ENCODE assay signal across 9 cellular contexts in the genomic region with DNA sequence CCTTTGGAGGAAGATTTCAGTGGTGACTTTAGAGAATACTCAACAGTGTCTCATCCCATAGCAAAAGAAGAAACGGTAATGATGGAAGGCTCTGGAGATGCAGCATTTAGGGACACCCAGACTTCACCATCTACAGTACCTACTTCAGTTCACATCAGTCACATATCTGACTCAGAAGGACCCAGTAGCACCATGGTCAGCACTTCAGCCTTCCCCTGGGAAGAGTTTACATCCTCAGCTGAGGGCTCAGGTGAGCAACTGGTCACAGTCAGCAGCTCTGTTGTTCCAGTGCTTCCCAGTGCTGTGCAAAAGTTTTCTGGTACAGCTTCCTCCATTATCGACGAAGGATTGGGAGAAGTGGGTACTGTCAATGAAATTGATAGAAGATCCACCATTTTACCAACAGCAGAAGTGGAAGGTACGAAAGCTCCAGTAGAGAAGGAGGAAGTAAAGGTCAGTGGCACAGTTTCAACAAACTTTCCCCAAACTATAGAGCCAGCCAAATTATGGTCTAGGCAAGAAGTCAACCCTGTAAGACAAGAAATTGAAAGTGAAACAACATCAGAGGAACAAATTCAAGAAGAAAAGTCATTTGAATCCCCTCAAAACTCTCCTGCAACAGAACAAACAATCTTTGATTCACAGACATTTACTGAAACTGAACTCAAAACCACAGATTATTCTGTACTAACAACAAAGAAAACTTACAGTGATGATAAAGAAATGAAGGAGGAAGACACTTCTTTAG.
A peak's percentile ranks its signal among the peaks of the same experiment; 100 is the strongest.
DNase-seq lines count a peak whose midpoint lies in the region; ATAC-seq and TF ChIP-seq lines count a peak whose summit lies in the region.
"Had no signal": no experiment of that assay in that cellular context is flagged by ENCODE, and none has a peak within 500 bp of the region (broad histone marks: within the 10 kb centered on the region; RNA-seq: fewer than 3 reads in every experiment).

No MANE protein-coding gene starts in this region.

- no peak overlapping the region for H3K27ac ChIP-seq in colonic mucosa

- TF ChIP-seq EP300 in Ishikawa (IDR thresholded peaks at IDR 0.05; ENCODE audit: borderline replicate concordance) = no peak

- H3K9me3 Mint-ChIP-seq in activated CD4-positive, alpha-beta T cell treated with anti-CD3 and anti-CD28 coated beads, Interleukin-2, amount 10 ng/mL, durations not matched to agents 7 days and 5 days = peaks cover 2% of the 10 kb centered on the region
- H3K9me3 Mint-ChIP-seq in WTC11 = peaks cover 17% of the 10 kb centered on the region

- CTCF ChIA-PET in activated CD4-positive, alpha-beta T cell treated with anti-CD3 and anti-CD28 coated beads, Interleukin-2, amount 10 ng/mL, durations not matched to agents 7 days and 5 days (lab: Charles Lee) = no interaction called here
- CTCF ChIA-PET in WTC11 (lab: Charles Lee) = no interaction called here

- ATAC-seq in HG02678 (IDR thresholded peaks at IDR 0.05; ENCODE audit: unreplicated experiment) = peak; percentile 92
- peak; percentile 40 for ATAC-seq in stimulated activated naive CD8-positive, alpha-beta T cell treated with anti-CD3 and anti-CD28 coated beads, Interleukin-15, Interleukin-2, amounts not matched to agents 100 U/mL and 50 U/mL, for 24 hours
- ATAC-seq in WTC11 = no peak
- ATAC-seq: mucosa of descending colon had no signal

- H3K27ac Mint-ChIP-seq in activated CD4-positive, alpha-beta T cell treated with anti-CD3 and anti-CD28 coated beads, Interleukin-2, amount 10 ng/mL, durations not matched to agents 7 days and 5 days = peak overlapping the region; percentile 32
- H3K27ac Mint-ChIP-seq in WTC11 = no peak overlapping the region

- H3K27me3 ChIP-seq in colonic mucosa = no peaks in the 10 kb centered on the region

- H3K4me3 Mint-ChIP-seq in activated CD4-positive, alpha-beta T cell treated with anti-CD3 and anti-CD28 coated beads, Interleukin-2, amount 10 ng/mL, durations not matched to agents 7 days and 5 days = no peak overlapping the region
- H3K4me3 Mint-ChIP-seq in WTC11 = no peak overlapping the region

- POLR2A ChIA-PET in activated CD4-positive, alpha-beta T cell treated with anti-CD3 and anti-CD28 coated beads, Interleukin-2, amount 10 ng/mL, durations not matched to agents 7 days and 5 days (lab: Charles Lee) = no interaction called here
- POLR2A ChIA-PET in WTC11 (lab: Charles Lee) = no interaction called here

- intact Hi-C loops in colonic mucosa (cut with DNase I) = no loop called here

- TF ChIP-seq RAD21 in Ishikawa (IDR thresholded peaks at IDR 0.05; ENCODE audit: low read depth) = no peak

- no peak overlapping the region for H3K4me3 ChIP-seq in colonic mucosa
- H3K4me3 ChIP-seq: mucosa of descending colon had no signal

- no peak for DNase-seq in activated CD4-positive, alpha-beta T cell treated with anti-CD3 and anti-CD28 coated beads, Interleukin-2, amount 10 ng/mL, durations not matched to agents 7 days and 5 days
- DNase-seq in activated CD4-positive, alpha-beta T cell treated with anti-CD3 and anti-CD28 coated beads, Interleukin-2, amount 50 U/mL, for 4 hours = no peak
- no peak for DNase-seq in stimulated activated naive CD8-positive, alpha-beta T cell treated with anti-CD3 and anti-CD28 coated beads, Interleukin-15, Interleukin-2, amounts not matched to agents 100 U/mL and 50 U/mL, for 24 hours
- no peak for DNase-seq in colonic mucosa
- DNase-seq in mucosa of gallbladder (ENCODE audit: low spot score) = no peak
- no peak for DNase-seq in WTC11 (ENCODE audit: low spot score)
- DNase-seq: mucosa of descending colon had no signal

- H3K4me1 ChIP-seq in colonic mucosa = no peaks in the 10 kb centered on the region

- H3K9ac ChIP-seq in colonic mucosa (ENCODE audit: low read depth in 2 of 2, low read length in 2 of 2) = no peak overlapping the region

- H3K9me3 ChIP-seq in colonic mucosa = no peaks in the 10 kb centered on the region
- H3K9me3 ChIP-seq: mucosa of descending colon had no signal

- H3K27me3 Mint-ChIP-seq in activated CD4-positive, alpha-beta T cell treated with anti-CD3 and anti-CD28 coated beads, Interleukin-2, amount 10 ng/mL, durations not matched to agents 7 days and 5 days = peaks cover 5% of the 10 kb centered on the region
- H3K27me3 Mint-ChIP-seq in WTC11 (ENCODE audit: low read depth) = no peaks in the 10 kb centered on the region

- H3K4me1 Mint-ChIP-seq in activated CD4-positive, alpha-beta T cell treated with anti-CD3 and anti-CD28 coated beads, Interleukin-2, amount 10 ng/mL, durations not matched to agents 7 days and 5 days = peaks cover 20% of the 10 kb centered on the region
- no peaks in the 10 kb centered on the region for H3K4me1 Mint-ChIP-seq in WTC11

- H3K36me3 Mint-ChIP-seq in activated CD4-positive, alpha-beta T cell treated with anti-CD3 and anti-CD28 coated beads, Interleukin-2, amount 10 ng/mL, durations not matched to agents 7 days and 5 days (ENCODE audit: low read depth) = peaks cover 4% of the 10 kb centered on the region
- H3K36me3 Mint-ChIP-seq in WTC11 = peaks cover 52% of the 10 kb centered on the region

- no peaks in the 10 kb centered on the region for H3K36me3 ChIP-seq in colonic mucosa

- TF ChIP-seq CTCF in colonic mucosa (IDR thresholded peaks at IDR 0.05) (no peak), WTC11 (IDR thresholded peaks at IDR 0.05) (no peak)

TF ChIP-seq in Ishikawa, 13 proteins besides CTCF, POLR2A, EP300 and RAD21:
- TF ChIP-seq, protein P1, sequence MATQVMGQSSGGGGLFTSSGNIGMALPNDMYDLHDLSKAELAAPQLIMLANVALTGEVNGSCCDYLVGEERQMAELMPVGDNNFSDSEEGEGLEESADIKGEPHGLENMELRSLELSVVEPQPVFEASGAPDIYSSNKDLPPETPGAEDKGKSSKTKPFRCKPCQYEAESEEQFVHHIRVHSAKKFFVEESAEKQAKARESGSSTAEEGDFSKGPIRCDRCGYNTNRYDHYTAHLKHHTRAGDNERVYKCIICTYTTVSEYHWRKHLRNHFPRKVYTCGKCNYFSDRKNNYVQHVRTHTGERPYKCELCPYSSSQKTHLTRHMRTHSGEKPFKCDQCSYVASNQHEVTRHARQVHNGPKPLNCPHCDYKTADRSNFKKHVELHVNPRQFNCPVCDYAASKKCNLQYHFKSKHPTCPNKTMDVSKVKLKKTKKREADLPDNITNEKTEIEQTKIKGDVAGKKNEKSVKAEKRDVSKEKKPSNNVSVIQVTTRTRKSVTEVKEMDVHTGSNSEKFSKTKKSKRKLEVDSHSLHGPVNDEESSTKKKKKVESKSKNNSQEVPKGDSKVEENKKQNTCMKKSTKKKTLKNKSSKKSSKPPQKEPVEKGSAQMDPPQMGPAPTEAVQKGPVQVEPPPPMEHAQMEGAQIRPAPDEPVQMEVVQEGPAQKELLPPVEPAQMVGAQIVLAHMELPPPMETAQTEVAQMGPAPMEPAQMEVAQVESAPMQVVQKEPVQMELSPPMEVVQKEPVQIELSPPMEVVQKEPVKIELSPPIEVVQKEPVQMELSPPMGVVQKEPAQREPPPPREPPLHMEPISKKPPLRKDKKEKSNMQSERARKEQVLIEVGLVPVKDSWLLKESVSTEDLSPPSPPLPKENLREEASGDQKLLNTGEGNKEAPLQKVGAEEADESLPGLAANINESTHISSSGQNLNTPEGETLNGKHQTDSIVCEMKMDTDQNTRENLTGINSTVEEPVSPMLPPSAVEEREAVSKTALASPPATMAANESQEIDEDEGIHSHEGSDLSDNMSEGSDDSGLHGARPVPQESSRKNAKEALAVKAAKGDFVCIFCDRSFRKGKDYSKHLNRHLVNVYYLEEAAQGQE (IDR thresholded peaks at IDR 0.05; ENCODE audit: low read depth) = peak; percentile 72
- no peak for TF ChIP-seq FOXM1 (IDR thresholded peaks at IDR 0.05; ENCODE audit: borderline replicate concordance, low read depth)

TF ChIP-seq in WTC11, 78 proteins besides CTCF, POLR2A, EP300 and RAD21 (continues in another document):
- TF ChIP-seq, protein P2, sequence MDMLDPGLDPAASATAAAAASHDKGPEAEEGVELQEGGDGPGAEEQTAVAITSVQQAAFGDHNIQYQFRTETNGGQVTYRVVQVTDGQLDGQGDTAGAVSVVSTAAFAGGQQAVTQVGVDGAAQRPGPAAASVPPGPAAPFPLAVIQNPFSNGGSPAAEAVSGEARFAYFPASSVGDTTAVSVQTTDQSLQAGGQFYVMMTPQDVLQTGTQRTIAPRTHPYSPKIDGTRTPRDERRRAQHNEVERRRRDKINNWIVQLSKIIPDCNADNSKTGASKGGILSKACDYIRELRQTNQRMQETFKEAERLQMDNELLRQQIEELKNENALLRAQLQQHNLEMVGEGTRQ (CRISPR knock-in tag; IDR thresholded peaks at IDR 0.05) = no peak
- TF ChIP-seq, protein P3, sequence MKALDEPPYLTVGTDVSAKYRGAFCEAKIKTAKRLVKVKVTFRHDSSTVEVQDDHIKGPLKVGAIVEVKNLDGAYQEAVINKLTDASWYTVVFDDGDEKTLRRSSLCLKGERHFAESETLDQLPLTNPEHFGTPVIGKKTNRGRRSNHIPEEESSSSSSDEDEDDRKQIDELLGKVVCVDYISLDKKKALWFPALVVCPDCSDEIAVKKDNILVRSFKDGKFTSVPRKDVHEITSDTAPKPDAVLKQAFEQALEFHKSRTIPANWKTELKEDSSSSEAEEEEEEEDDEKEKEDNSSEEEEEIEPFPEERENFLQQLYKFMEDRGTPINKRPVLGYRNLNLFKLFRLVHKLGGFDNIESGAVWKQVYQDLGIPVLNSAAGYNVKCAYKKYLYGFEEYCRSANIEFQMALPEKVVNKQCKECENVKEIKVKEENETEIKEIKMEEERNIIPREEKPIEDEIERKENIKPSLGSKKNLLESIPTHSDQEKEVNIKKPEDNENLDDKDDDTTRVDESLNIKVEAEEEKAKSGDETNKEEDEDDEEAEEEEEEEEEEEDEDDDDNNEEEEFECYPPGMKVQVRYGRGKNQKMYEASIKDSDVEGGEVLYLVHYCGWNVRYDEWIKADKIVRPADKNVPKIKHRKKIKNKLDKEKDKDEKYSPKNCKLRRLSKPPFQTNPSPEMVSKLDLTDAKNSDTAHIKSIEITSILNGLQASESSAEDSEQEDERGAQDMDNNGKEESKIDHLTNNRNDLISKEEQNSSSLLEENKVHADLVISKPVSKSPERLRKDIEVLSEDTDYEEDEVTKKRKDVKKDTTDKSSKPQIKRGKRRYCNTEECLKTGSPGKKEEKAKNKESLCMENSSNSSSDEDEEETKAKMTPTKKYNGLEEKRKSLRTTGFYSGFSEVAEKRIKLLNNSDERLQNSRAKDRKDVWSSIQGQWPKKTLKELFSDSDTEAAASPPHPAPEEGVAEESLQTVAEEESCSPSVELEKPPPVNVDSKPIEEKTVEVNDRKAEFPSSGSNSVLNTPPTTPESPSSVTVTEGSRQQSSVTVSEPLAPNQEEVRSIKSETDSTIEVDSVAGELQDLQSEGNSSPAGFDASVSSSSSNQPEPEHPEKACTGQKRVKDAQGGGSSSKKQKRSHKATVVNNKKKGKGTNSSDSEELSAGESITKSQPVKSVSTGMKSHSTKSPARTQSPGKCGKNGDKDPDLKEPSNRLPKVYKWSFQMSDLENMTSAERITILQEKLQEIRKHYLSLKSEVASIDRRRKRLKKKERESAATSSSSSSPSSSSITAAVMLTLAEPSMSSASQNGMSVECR (CRISPR knock-in tag; IDR thresholded peaks at IDR 0.05; ENCODE audit: borderline replicate concordance) = no peak
